ENCODE assay signal across 1 cellular context in the genomic region with DNA sequence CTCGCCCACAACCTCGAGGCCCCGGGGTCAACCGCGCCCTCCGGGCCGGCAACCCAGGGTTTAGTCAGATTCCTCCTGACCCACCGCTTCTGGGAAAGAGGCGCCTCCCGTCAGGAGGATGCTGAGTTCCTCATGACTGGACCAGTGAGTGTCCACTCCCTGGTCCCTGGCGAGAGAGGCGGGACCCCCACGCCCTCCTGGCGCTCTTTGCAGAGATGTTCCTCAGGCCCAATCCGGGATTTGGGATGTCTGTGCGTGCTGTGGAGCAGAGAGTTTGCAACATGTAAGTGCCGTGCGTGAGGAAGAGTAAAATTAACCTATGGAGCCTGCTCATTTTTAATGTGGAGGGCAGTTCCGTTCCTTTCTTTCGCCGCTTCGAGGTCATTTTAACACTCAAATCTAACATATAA.
TF ChIP-seq lines count a peak whose summit lies in the region.

No MANE protein-coding gene starts in this region.

TF ChIP-seq in HepG2, 621 proteins besides CTCF, POLR2A, EP300 and RAD21 (continued from another document and continues in another):
- TF ChIP-seq ZXDC (CRISPR knock-in tag; IDR thresholded peaks at IDR 0.05) (0 out of 2 replicates have a peak, but pooled peaks have one; percentile 71), ZNF256 (CRISPR knock-in tag; conservative IDR thresholded peaks at IDR 0.05) (0 out of 2 replicates have a peak, but pooled peaks have one; percentile 13), PHF21A (CRISPR knock-in tag; IDR thresholded peaks at IDR 0.05) (0 out of 2 replicates have a peak, but pooled peaks have one; percentile 10), ZNF331 (CRISPR knock-in tag; IDR thresholded peaks at IDR 0.05) (no peak), ZNF546 (CRISPR knock-in tag; conservative IDR thresholded peaks at IDR 0.05) (peak; percentile 3; the same call in 1 of the 2 replicates), REXO4 (CRISPR knock-in tag; IDR thresholded peaks at IDR 0.05; ENCODE audit: borderline replicate concordance) (peak; percentile 73; the same call in 1 of the 2 replicates), TBL1XR1 (IDR thresholded peaks at IDR 0.05; ENCODE audit: borderline replicate concordance, low read length, partially characterized antibody) (no peak), ZNF737 (CRISPR knock-in tag; IDR thresholded peaks at IDR 0.05; ENCODE audit: borderline replicate concordance) (0 out of 2 replicates have a peak, but pooled peaks have one; percentile 19), ZNF230 (CRISPR knock-in tag; IDR thresholded peaks at IDR 0.05) (0 out of 2 replicates have a peak, but pooled peaks have one; percentile 22), NR2F6 (IDR thresholded peaks at IDR 0.05) (0 out of 2 replicates have a peak, but pooled peaks have one; percentile 3), NR2F6 (CRISPR knock-in tag; IDR thresholded peaks at IDR 0.05) (no peak), ZNF800 (CRISPR knock-in tag; IDR thresholded peaks at IDR 0.05) (0 out of 2 replicates have a peak, but pooled peaks have one; percentile 12), HNRNPL (IDR thresholded peaks at IDR 0.05; ENCODE audit: low read depth, low read length) (0 out of 2 replicates have a peak, but pooled peaks have one; percentile 1), ZNF562 (CRISPR knock-in tag; IDR thresholded peaks at IDR 0.05; ENCODE audit: borderline replicate concordance) (no peak), ZBTB7B (CRISPR knock-in tag; IDR thresholded peaks at IDR 0.05) (peak; percentile 85; the same call in 1 of the 2 replicates), SOX13 (IDR thresholded peaks at IDR 0.05) (no peak), SOX13 (CRISPR knock-in tag; conservative IDR thresholded peaks at IDR 0.05 in 1 of 2, IDR thresholded peaks at IDR 0.05 in 1 of 2) (no peak), ZBTB3 (CRISPR knock-in tag; IDR thresholded peaks at IDR 0.05; ENCODE audit: borderline replicate concordance, low read depth) (0 out of 2 replicates have a peak, but pooled peaks have one; percentile 9), MAFG (CRISPR knock-in tag; IDR thresholded peaks at IDR 0.05) (no peak), ZNF232 (CRISPR knock-in tag; IDR thresholded peaks at IDR 0.05; ENCODE audit: borderline replicate concordance) (0 out of 2 replicates have a peak, but pooled peaks have one; percentile 73), MED13 (CRISPR knock-in tag; IDR thresholded peaks at IDR 0.05) (no peak; the same call in 1 of the 2 replicates), PLRG1 (conservative IDR thresholded peaks at IDR 0.05) (no peak), ZC3H4 (CRISPR knock-in tag; IDR thresholded peaks at IDR 0.05; ENCODE audit: borderline replicate concordance) (0 out of 2 replicates have a peak, but pooled peaks have one; percentile 37), AGO2 (optimal IDR thresholded peaks at IDR 0.05; ENCODE audit: low read depth, low read length) (peak; percentile 63), NR2F2 (IDR thresholded peaks at IDR 0.05; ENCODE audit: borderline replicate concordance, low read depth) (0 out of 2 replicates have a peak, but pooled peaks have one; percentile 0), ZNF296 (CRISPR knock-in tag; conservative IDR thresholded peaks at IDR 0.05) (peak; percentile 92; the same call in 1 of the 2 replicates), KDM1A (CRISPR knock-in tag; IDR thresholded peaks at IDR 0.05) (0 out of 2 replicates have a peak, but pooled peaks have one; percentile 5), ZMAT3 (CRISPR knock-in tag; conservative IDR thresholded peaks at IDR 0.05) (0 out of 2 replicates have a peak, but pooled peaks have one; percentile 3), PRMT3 (CRISPR knock-in tag; IDR thresholded peaks at IDR 0.05; ENCODE audit: borderline replicate concordance, low read depth) (0 out of 2 replicates have a peak, but pooled peaks have one; percentile 6), CSRNP1 (CRISPR knock-in tag; IDR thresholded peaks at IDR 0.05) (no peak)
- TF ChIP-seq, protein P1, sequence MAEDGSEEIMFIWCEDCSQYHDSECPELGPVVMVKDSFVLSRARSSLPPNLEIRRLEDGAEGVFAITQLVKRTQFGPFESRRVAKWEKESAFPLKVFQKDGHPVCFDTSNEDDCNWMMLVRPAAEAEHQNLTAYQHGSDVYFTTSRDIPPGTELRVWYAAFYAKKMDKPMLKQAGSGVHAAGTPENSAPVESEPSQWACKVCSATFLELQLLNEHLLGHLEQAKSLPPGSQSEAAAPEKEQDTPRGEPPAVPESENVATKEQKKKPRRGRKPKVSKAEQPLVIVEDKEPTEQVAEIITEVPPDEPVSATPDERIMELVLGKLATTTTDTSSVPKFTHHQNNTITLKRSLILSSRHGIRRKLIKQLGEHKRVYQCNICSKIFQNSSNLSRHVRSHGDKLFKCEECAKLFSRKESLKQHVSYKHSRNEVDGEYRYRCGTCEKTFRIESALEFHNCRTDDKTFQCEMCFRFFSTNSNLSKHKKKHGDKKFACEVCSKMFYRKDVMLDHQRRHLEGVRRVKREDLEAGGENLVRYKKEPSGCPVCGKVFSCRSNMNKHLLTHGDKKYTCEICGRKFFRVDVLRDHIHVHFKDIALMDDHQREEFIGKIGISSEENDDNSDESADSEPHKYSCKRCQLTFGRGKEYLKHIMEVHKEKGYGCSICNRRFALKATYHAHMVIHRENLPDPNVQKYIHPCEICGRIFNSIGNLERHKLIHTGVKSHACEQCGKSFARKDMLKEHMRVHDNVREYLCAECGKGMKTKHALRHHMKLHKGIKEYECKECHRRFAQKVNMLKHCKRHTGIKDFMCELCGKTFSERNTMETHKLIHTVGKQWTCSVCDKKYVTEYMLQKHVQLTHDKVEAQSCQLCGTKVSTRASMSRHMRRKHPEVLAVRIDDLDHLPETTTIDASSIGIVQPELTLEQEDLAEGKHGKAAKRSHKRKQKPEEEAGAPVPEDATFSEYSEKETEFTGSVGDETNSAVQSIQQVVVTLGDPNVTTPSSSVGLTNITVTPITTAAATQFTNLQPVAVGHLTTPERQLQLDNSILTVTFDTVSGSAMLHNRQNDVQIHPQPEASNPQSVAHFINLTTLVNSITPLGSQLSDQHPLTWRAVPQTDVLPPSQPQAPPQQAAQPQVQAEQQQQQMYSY (CRISPR knock-in tag; IDR thresholded peaks at IDR 0.05): peak; percentile 13; the same call in 1 of the 2 replicates
- TF ChIP-seq, protein P2, sequence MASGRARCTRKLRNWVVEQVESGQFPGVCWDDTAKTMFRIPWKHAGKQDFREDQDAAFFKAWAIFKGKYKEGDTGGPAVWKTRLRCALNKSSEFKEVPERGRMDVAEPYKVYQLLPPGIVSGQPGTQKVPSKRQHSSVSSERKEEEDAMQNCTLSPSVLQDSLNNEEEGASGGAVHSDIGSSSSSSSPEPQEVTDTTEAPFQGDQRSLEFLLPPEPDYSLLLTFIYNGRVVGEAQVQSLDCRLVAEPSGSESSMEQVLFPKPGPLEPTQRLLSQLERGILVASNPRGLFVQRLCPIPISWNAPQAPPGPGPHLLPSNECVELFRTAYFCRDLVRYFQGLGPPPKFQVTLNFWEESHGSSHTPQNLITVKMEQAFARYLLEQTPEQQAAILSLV (CRISPR knock-in tag; IDR thresholded peaks at IDR 0.05; ENCODE audit: borderline replicate concordance): 0 out of 2 replicates have a peak, but pooled peaks have one; percentile 24
- TF ChIP-seq, protein P3, sequence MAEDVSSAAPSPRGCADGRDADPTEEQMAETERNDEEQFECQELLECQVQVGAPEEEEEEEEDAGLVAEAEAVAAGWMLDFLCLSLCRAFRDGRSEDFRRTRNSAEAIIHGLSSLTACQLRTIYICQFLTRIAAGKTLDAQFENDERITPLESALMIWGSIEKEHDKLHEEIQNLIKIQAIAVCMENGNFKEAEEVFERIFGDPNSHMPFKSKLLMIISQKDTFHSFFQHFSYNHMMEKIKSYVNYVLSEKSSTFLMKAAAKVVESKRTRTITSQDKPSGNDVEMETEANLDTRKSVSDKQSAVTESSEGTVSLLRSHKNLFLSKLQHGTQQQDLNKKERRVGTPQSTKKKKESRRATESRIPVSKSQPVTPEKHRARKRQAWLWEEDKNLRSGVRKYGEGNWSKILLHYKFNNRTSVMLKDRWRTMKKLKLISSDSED (CRISPR knock-in tag; IDR thresholded peaks at IDR 0.05): 0 out of 2 replicates have a peak, but pooled peaks have one; percentile 76
- TF ChIP-seq, protein P4, sequence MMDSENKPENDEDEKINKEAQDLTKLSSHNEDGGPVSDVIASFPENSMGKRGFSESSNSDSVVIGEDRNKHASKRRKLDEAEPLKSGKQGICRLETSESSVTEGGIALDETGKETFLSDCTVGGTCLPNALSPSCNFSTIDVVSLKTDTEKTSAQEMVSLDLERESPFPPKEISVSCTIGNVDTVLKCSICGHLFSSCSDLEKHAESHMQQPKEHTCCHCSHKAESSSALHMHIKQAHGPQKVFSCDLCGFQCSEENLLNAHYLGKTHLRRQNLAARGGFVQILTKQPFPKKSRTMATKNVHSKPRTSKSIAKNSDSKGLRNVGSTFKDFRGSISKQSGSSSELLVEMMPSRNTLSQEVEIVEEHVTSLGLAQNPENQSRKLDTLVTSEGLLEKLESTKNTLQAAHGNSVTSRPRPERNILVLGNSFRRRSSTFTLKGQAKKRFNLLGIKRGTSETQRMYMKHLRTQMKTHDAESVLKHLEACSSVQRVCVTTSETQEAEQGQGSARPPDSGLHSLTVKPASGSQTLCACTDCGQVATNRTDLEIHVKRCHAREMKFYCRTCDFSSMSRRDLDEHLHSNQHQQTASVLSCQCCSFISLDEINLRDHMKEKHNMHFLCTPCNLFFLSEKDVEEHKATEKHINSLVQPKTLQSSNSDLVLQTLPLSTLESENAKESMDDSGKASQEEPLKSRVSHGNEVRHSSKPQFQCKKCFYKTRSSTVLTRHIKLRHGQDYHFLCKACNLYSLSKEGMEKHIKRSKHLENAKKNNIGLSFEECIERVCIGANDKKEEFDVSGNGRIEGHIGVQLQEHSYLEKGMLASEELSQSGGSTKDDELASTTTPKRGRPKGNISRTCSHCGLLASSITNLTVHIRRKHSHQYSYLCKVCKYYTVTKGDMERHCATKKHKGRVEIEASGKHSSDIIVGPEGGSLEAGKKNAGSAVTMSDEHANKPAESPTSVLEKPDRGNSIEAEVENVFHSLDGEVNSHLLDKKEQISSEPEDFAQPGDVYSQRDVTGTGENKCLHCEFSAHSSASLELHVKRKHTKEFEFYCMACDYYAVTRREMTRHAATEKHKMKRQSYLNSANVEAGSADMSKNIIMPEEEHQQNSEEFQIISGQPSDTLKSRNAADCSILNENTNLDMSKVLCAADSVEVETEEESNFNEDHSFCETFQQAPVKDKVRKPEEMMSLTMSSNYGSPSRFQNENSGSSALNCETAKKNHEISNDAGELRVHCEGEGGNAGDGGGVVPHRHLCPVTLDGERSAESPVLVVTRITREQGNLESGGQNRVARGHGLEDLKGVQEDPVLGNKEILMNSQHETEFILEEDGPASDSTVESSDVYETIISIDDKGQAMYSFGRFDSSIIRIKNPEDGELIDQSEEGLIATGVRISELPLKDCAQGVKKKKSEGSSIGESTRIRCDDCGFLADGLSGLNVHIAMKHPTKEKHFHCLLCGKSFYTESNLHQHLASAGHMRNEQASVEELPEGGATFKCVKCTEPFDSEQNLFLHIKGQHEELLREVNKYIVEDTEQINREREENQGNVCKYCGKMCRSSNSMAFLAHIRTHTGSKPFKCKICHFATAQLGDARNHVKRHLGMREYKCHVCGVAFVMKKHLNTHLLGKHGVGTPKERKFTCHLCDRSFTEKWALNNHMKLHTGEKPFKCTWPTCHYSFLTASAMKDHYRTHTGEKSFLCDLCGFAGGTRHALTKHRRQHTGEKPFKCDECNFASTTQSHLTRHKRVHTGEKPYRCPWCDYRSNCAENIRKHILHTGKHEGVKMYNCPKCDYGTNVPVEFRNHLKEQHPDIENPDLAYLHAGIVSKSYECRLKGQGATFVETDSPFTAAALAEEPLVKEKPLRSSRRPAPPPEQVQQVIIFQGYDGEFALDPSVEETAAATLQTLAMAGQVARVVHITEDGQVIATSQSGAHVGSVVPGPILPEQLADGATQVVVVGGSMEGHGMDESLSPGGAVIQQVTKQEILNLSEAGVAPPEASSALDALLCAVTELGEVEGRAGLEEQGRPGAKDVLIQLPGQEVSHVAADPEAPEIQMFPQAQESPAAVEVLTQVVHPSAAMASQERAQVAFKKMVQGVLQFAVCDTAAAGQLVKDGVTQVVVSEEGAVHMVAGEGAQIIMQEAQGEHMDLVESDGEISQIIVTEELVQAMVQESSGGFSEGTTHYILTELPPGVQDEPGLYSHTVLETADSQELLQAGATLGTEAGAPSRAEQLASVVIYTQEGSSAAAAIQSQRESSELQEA (CRISPR knock-in tag; IDR thresholded peaks at IDR 0.05; ENCODE audit: not compliant biosample characterization): no peak
